2 cellular contexts compared by ENCODE assay signal in genomic region chr11:117747892-117748291, GRCh38.
TF ChIP-seq lines count a peak whose summit lies in the region.

No MANE protein-coding gene starts in this region.

TF ChIP-seq in HepG2, 621 proteins besides CTCF, POLR2A, EP300 and RAD21:
- TF ChIP-seq ZNF768 (CRISPR knock-in tag; IDR thresholded peaks at IDR 0.05) (peak; percentile 78; the same call in 1 of the 2 replicates), ZNF644 (CRISPR knock-in tag; IDR thresholded peaks at IDR 0.05; ENCODE audit: low read depth) (no peak)

TF ChIP-seq in H1, 55 proteins besides CTCF, POLR2A, EP300 and RAD21:
- peak; percentile 35; the same call in 1 of the 2 replicates for TF ChIP-seq KDM1A (IDR thresholded peaks at IDR 0.05; ENCODE audit: borderline replicate concordance, low read length)
- no peak for TF ChIP-seq GABPA (IDR thresholded peaks at IDR 0.05; ENCODE audit: borderline replicate concordance, insufficient read depth, low read length)
- no peak for TF ChIP-seq CHD1 (IDR thresholded peaks at IDR 0.05; ENCODE audit: low read depth, low read length)
- no peak for TF ChIP-seq RBBP5 (IDR thresholded peaks at IDR 0.05; ENCODE audit: borderline replicate concordance, low read depth, low read length)
- no peak for TF ChIP-seq TAF1 (IDR thresholded peaks at IDR 0.05; ENCODE audit: low read depth, low read length)
